ENCODE assay signal across 21 cellular contexts in genomic region chr7:25012254-25012653, GRCh38.
"Had no signal": no experiment of that assay in that cellular context is flagged by ENCODE, and none has a peak within 500 bp of the region (broad histone marks: within the 10 kb centered on the region; RNA-seq: fewer than 3 reads in every experiment).

No MANE protein-coding gene starts in this region.

- H3K4me1 ChIP-seq: body of pancreas, esophagus squamous epithelium, sigmoid colon, tibial artery had no signal

- H3K27ac ChIP-seq: body of pancreas, esophagus squamous epithelium, sigmoid colon, tibial artery had no signal

- H3K36me3 Mint-ChIP-seq: activated naive CD8-positive, alpha-beta T cell had no signal

- H3K27ac Mint-ChIP-seq: activated naive CD8-positive, alpha-beta T cell; nephron progenitor cell; T-helper 2 cell treated with Interferon-gamma antibody and Interleukin-4, amounts not matched to agents 5 μg/mL and 100 μg/mL, for 36 hours; WTC11 had no signal

- H3K27me3 ChIP-seq: body of pancreas, esophagus squamous epithelium, sigmoid colon had no signal

- H3K27me3 Mint-ChIP-seq: activated naive CD8-positive, alpha-beta T cell had no signal

- H3K4me3 ChIP-seq: body of pancreas, esophagus squamous epithelium, sigmoid colon, tibial artery had no signal

- H3K9me3 ChIP-seq: body of pancreas, esophagus squamous epithelium, sigmoid colon, SK-N-SH had no signal

- H3K4me3 Mint-ChIP-seq: activated naive CD8-positive, alpha-beta T cell; nephron progenitor cell; T-helper 2 cell treated with Interferon-gamma antibody and Interleukin-4, amounts not matched to agents 5 μg/mL and 100 μg/mL, for 36 hours; WTC11 had no signal

- H3K4me1 Mint-ChIP-seq: nephron progenitor cell had no signal

- H3K9ac ChIP-seq: SK-N-SH had no signal

- H3K36me3 ChIP-seq: esophagus squamous epithelium, sigmoid colon, tibial artery had no signal

- DNase-seq: activated CD4-positive, alpha-beta T cell treated with anti-CD3 and anti-CD28 coated beads for 4 hours; activated CD8-positive, alpha-beta memory T cell treated with anti-CD3 and anti-CD28 coated beads for 24 hours; activated CD8-positive, alpha-beta memory T cell treated with anti-CD3 and anti-CD28 coated beads, Interleukin-2, amount 50 U/mL, for 48 hours; amygdala; body of pancreas; central memory CD4-positive, alpha-beta T cell; effector CD4-positive, alpha-beta T cell; esophagus squamous epithelium; left cardiac atrium; nephron progenitor cell; nucleus accumbens; posterior cingulate gyrus; sigmoid colon; SK-N-SH; stimulated activated naive CD4-positive, alpha-beta T cell; substantia nigra; tibial artery had no signal

- FAIRE-seq: TTC549 had no signal

- H3K4me2 ChIP-seq: SK-N-SH had no signal
